9 cellular contexts compared by ENCODE assay signal in the genomic region with DNA sequence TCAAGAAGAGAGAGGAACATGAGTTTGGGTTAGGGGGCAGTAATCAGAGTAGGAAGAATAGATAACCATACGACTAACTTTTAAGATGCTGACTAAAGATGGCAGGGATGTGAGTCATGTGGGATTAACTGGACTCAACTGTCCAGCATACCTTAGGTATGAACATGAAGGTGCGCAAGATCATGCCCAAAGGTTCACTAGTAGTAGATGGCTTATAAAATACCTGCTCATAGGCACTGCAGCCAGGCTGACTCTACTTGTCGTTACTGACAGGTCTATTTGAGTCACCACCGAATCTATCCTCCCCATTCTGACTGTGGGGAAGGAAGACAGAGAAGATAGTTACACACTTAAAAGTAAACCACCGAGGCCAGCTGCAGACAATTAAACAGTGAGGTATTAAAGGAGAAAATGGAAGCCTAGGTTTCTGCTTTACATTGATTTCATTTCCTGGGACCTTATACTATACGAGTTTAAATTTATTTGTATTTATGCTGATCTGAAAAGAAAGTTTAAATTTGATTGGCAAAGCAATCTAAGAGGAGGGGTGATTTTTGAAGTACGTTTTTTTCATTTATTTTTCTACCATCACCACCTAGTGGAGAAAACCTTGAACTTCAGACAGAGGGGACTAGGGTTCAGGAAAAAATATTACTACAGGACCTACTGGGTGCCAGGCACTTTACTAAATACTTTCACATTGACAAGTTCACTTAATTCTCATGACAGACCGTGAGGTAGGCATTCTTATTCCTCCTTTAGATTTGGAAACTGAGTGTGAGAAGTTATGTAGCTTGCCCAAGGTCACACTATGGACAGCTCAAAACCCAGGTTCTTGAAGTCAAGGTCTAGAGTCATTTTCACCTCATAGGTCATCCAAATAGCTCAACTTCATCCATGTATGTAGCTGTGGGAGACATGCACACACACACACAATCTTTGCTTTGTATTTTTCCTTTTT. TPM values are rescaled to one million over a fixed set of nuclear protein-coding genes. Genes with fewer than 3 reads are reported as not detected.
DNase-seq lines count a peak whose midpoint lies in the region; ATAC-seq and TF ChIP-seq lines count a peak whose summit lies in the region.
"Had no signal": no experiment of that assay in that cellular context is flagged by ENCODE, and none has a peak within 500 bp of the region (broad histone marks: within the 10 kb centered on the region; RNA-seq: fewer than 3 reads in every experiment).

No MANE protein-coding gene starts in this region.

- no peaks in the 10 kb centered on the region for H3K9me3 Mint-ChIP-seq in activated naive CD4-positive, alpha-beta T cell treated with anti-CD3 and anti-CD28 coated beads, Interleukin-2, amount 10 ng/mL, durations not matched to agents 7 days and 5 days
- H3K9me3 Mint-ChIP-seq in T-cell, result no peaks in the 10 kb centered on the region

- H3K4me1 Mint-ChIP-seq in activated naive CD4-positive, alpha-beta T cell treated with anti-CD3 and anti-CD28 coated beads, Interleukin-2, amount 10 ng/mL, durations not matched to agents 7 days and 5 days, result peaks cover 20% of the 10 kb centered on the region
- peaks cover 17 to 20% (median 19%) of the 10 kb centered on the region in 3 donors for H3K4me1 Mint-ChIP-seq in T-cell

- no peaks in the 10 kb centered on the region for H3K27me3 Mint-ChIP-seq in activated naive CD4-positive, alpha-beta T cell treated with anti-CD3 and anti-CD28 coated beads, Interleukin-2, amount 10 ng/mL, durations not matched to agents 7 days and 5 days
- H3K27me3 Mint-ChIP-seq in T-cell, result peaks cover 4 to 6% of the 10 kb centered on the region in 2 donors

- H3K27ac Mint-ChIP-seq in activated naive CD4-positive, alpha-beta T cell treated with anti-CD3 and anti-CD28 coated beads, Interleukin-2, amount 10 ng/mL, durations not matched to agents 7 days and 5 days, result no peak overlapping the region
- H3K27ac Mint-ChIP-seq in T-cell, result peak overlapping the region; percentile 61 to 80

- no peak overlapping the region for H3K4me3 ChIP-seq in thoracic aorta

- peaks cover 9 to 10% of the 10 kb centered on the region in 2 donors for H3K4me1 ChIP-seq in thoracic aorta (ENCODE audit: control insufficient read depth in 1 of 2, low read depth in 2 of 2)

- no peak overlapping the region for H3K27ac ChIP-seq in thoracic aorta

- TF ChIP-seq CTCF in thoracic aorta (IDR thresholded peaks at IDR 0.05), result peak; percentile 26

- peak overlapping the region; percentile 49 for H3K4me3 Mint-ChIP-seq in activated naive CD4-positive, alpha-beta T cell treated with anti-CD3 and anti-CD28 coated beads, Interleukin-2, amount 10 ng/mL, durations not matched to agents 7 days and 5 days
- H3K4me3 Mint-ChIP-seq in T-cell, result peak overlapping the region; percentile 53 to 69 (median 67)

- POLR2A ChIA-PET in T-cell (lab: Charles Lee), result no interaction called here

- no peak for DNase-seq in activated naive CD4-positive, alpha-beta T cell treated with anti-CD3 and anti-CD28 coated beads, Interleukin-2, amount 10 ng/mL, durations not matched to agents 7 days and 5 days
- DNase-seq in activated naive CD4-positive, alpha-beta T cell (lab: John Stamatoyannopoulos, UW), result no peak
- DNase-seq in T-cell (no peak), thoracic aorta (ENCODE audit: low spot score) (no peak), NCI-H2081 treated with DMSO at 0.1 percent for 48 hours (lab: John Stamatoyannopoulos, UW) (no peak), NCI-H1436 (lab: John Stamatoyannopoulos, UW) (no peak)
- DNase-seq: Right ventricle myocardium superior had no signal

- H3K36me3 ChIP-seq in thoracic aorta, result no peaks in the 10 kb centered on the region

- no peak for ATAC-seq in T-cell (replicated peaks in 1 of 4)
- peak; percentile 16 for ATAC-seq in esophagus mucosa
- no peak for ATAC-seq in thoracic aorta (ENCODE audit: insufficient number of reproducible peaks, low FRiP score, low read depth)
- ATAC-seq in HG03196 (IDR thresholded peaks at IDR 0.05; ENCODE audit: unreplicated experiment), result no peak

- H3K36me3 Mint-ChIP-seq in activated naive CD4-positive, alpha-beta T cell treated with anti-CD3 and anti-CD28 coated beads, Interleukin-2, amount 10 ng/mL, durations not matched to agents 7 days and 5 days, result no peaks in the 10 kb centered on the region
- no peaks in the 10 kb centered on the region for H3K36me3 Mint-ChIP-seq in T-cell

- no peaks in the 10 kb centered on the region for H3K27me3 ChIP-seq in thoracic aorta (replicated peaks; ENCODE audit: insufficient read depth)

- CTCF ChIA-PET in activated naive CD4-positive, alpha-beta T cell treated with anti-CD3 and anti-CD28 coated beads, Interleukin-2, amount 10 ng/mL, durations not matched to agents 7 days and 5 days (lab: Charles Lee), result interaction anchor here (0.7 to 3.8 kb wide), 6 partner anchors 10 to 95 kb away, joined by 3 to 27 read pairs (median 4); a partner anchor contains a TSS
- CTCF ChIA-PET in T-cell (lab: Charles Lee), result interaction anchor here (0.6 to 3.0 kb wide), 5 partner anchors 11 to 67 kb away, joined by 3 to 10 read pairs (median 5); a partner anchor contains a TSS

- no peaks in the 10 kb centered on the region for H3K9me3 ChIP-seq in thoracic aorta

RNA-seq across cellular contexts. Expression of a gene that starts 4.0 kb away (rescaled TPM):
- total RNA-seq in T-cell, result 10 to 100 TPM; 30.1 to 46.1 (median 41.1) TPM
- total RNA-seq in esophagus mucosa, result 41.2 TPM
- total RNA-seq in thoracic aorta, result 10 to 100 TPM; 87.8 to 93.3 TPM

RNA-seq across cellular contexts. Expression of a gene that starts 10.4 kb away (rescaled TPM):
- total RNA-seq in T-cell (1 to 10 TPM in 3 of 5 donors, under 1 TPM in 2; 0.58 to 1.4 (median 1.0) TPM), esophagus mucosa (0.84 TPM), thoracic aorta (1 to 10 TPM in 1 of 2 donors, under 1 TPM in 1; 0.68 to 2.0 TPM)
